14 cellular contexts compared by ENCODE assay signal in genomic region chr15:71151061-71151460, GRCh38. TPM values are rescaled to one million over a fixed set of nuclear protein-coding genes. Genes with fewer than 3 reads are reported as not detected.
DNase-seq lines count a peak whose midpoint lies in the region; ATAC-seq and TF ChIP-seq lines count a peak whose summit lies in the region.
"Had no signal": no experiment of that assay in that cellular context is flagged by ENCODE, and none has a peak within 500 bp of the region (broad histone marks: within the 10 kb centered on the region; RNA-seq: fewer than 3 reads in every experiment).

No MANE protein-coding gene starts in this region.

- H3K79me2 ChIP-seq in osteoblast (ENCODE audit: insufficient read depth, low read length) = no peaks in the 10 kb centered on the region

- TF ChIP-seq POLR2A in adrenal gland (IDR thresholded peaks at IDR 0.05) = no peak

- 61 to 81% (median 75%) methylated on average over 2 of the region's 2 CpGs for WGBS in adrenal gland, 4 donors

- H2AFZ ChIP-seq in osteoblast (ENCODE audit: low read length) = no peak overlapping the region

- no peak for ATAC-seq in HG02870 (IDR thresholded peaks at IDR 0.05; ENCODE audit: unreplicated experiment)
- ATAC-seq: natural killer cell, sciatic nerve had no signal

- no peaks in the 10 kb centered on the region for H4K20me1 ChIP-seq in osteoblast (ENCODE audit: insufficient read depth, low read length)

- no peak for TF ChIP-seq CTCF in epithelial cell of esophagus (IDR thresholded peaks at IDR 0.05; ENCODE audit: insufficient read depth, low read depth, low read length, missing control alignments)
- no peak for TF ChIP-seq CTCF in osteoblast (IDR thresholded peaks at IDR 0.05; ENCODE audit: extremely low read depth, low read depth, low read length)
- no peak for TF ChIP-seq CTCF in adrenal gland (IDR thresholded peaks at IDR 0.05)

- H3K4me1 ChIP-seq in osteoblast (ENCODE audit: insufficient read depth, low read length) = peaks cover 16% of the 10 kb centered on the region
- peaks cover 7 to 15% of the 10 kb centered on the region in 2 donors for H3K4me1 ChIP-seq in adrenal gland (replicated peaks in 1 of 2)
- H3K4me1 ChIP-seq: Caco-2 had no signal

- H3K27me3 ChIP-seq in osteoblast (ENCODE audit: insufficient read depth, low read length) (no peaks in the 10 kb centered on the region), adrenal gland (no peaks in the 10 kb centered on the region)
- H3K27me3 ChIP-seq: SJSA1 had no signal

- H3K4me3 ChIP-seq in epithelial cell of esophagus (ENCODE audit: low read length) (no peak overlapping the region), osteoblast (ENCODE audit: insufficient read depth, low read length) (no peak overlapping the region), adrenal gland (no peak overlapping the region)
- H3K4me3 ChIP-seq: SJSA1 had no signal

- peak overlapping the region; percentile 9 for H3K27ac ChIP-seq in osteoblast (ENCODE audit: low read depth, low read length)
- H3K27ac ChIP-seq in adrenal gland = no peak overlapping the region
- H3K27ac ChIP-seq: SJSA1 had no signal

- peak overlapping the region; percentile 16 for H3K4me2 ChIP-seq in osteoblast (ENCODE audit: insufficient read depth, low read length)

- H3K9me3 ChIP-seq in osteoblast (ENCODE audit: low read depth, low read length) = no peaks in the 10 kb centered on the region
- no peaks in the 10 kb centered on the region for H3K9me3 ChIP-seq in adrenal gland (replicated peaks in 1 of 3)
- H3K9me3 ChIP-seq: Caco-2, SJSA1 had no signal

- intact Hi-C loops in adrenal gland (cut with DNase I) = no loop called here

- DNase-seq in GM04503 (ENCODE audit: low read depth) = peak; percentile 12
- DNase-seq in NCI-H226 = peak; percentile 89
- peak; percentile 61 for DNase-seq in epithelial cell of esophagus (ENCODE audit: low read depth)
- peak; percentile 65 for DNase-seq in osteoblast (ENCODE audit: insufficient read length, low spot score, missing footprints)
- DNase-seq in adrenal gland = no peak
- DNase-seq in Ammon's horn (ENCODE audit: low spot score) = no peak
- DNase-seq: activated effector memory CD4-positive, alpha-beta T cell treated with anti-CD3 and anti-CD28 coated beads, Interleukin-2, amount 50 U/mL, for 16 hours; Caco-2; H7; natural killer cell; stimulated activated CD4-positive, alpha-beta T cell treated with anti-CD3 and anti-CD28 coated beads, Interleukin-2, amount 100 ng/mL, for 48 hours had no signal

- H3K36me3 ChIP-seq in osteoblast (ENCODE audit: insufficient read depth, low read length) = no peaks in the 10 kb centered on the region
- H3K36me3 ChIP-seq in adrenal gland (replicated peaks in 1 of 2) = no peaks in the 10 kb centered on the region
- H3K36me3 ChIP-seq: SJSA1 had no signal

RNA-seq across cellular contexts. Expression of gene THSD4, which starts 35.8 kb away (rescaled TPM):
- total RNA-seq in osteoblast = 15.6 TPM in 2 replicates
- 10 to 100 TPM; 16.0 to 53.2 (median 26.7) TPM for total RNA-seq in adrenal gland
- 10 to 100 TPM in 1 of 3 donors, 1 to 10 TPM in 2; 5.3 to 24.1 (median 8.1) TPM for polyA plus RNA-seq in adrenal gland
- total RNA-seq: natural killer cell had no signal

Comparison
In these comparisons a context has a peak if more than half of its experiments do, and no peak if none do; other contexts are left out.
1. DNase-seq: peak in GM04503 (single experiment), NCI-H226 (single experiment), epithelial cell of esophagus (single experiment) and osteoblast (single experiment); none in adrenal gland (0 of 7) and Ammon's horn (single experiment).